Comparison of ENCODE assay signal across 8 cellular contexts in genomic region chr1:182430263-182431068, GRCh38. TPM values are rescaled to one million over a fixed set of nuclear protein-coding genes. Genes with fewer than 3 reads are reported as not detected.
A peak's percentile ranks its signal among the peaks of the same experiment; 100 is the strongest.
DNase-seq lines count a peak whose midpoint lies in the region; ATAC-seq lines count a peak whose summit lies in the region.

No MANE protein-coding gene starts in this region.

- H3K27ac Mint-ChIP-seq in stimulated activated naive B cell treated with anti-CD40 and anti-IgM and Interleukin-4, amounts not matched to agents 10 μg/mL and 1 μg/mL and 100 μg/mL, for 72 hours, result no peak overlapping the region

- no peaks in the 10 kb centered on the region for H3K27me3 Mint-ChIP-seq in activated T-cell treated with anti-CD3 and anti-CD28 coated beads, Interleukin-2, amount 50 U/mL, for 4 hours (ENCODE audit: low read depth)
- H3K27me3 Mint-ChIP-seq in stimulated activated naive B cell treated with anti-CD40 and anti-IgM and Interleukin-4, amounts not matched to agents 10 μg/mL and 1 μg/mL and 100 μg/mL, for 72 hours, result no peaks in the 10 kb centered on the region

- DNase-seq in activated CD8-positive, alpha-beta memory T cell treated with anti-CD3 and anti-CD28 coated beads for 48 hours (ENCODE audit: low read depth in 2 of 3, low spot score in 2 of 3), result peak in 2 of 3 experiments; percentile 11 to 14
- DNase-seq in activated CD8-positive, alpha-beta memory T cell treated with anti-CD3 and anti-CD28 coated beads for 24 hours, result no peak
- DNase-seq in KBM-7 (peak; percentile 53), 8988T (no peak)
- no peak for DNase-seq in activated T-cell treated with anti-CD3 and anti-CD28 coated beads, Interleukin-2, amount 50 U/mL, for 4 hours
- peak; percentile 11 for DNase-seq in stimulated activated naive B cell treated with anti-CD40 and anti-IgM and Interleukin-4, amounts not matched to agents 10 μg/mL and 1 μg/mL and 100 μg/mL, for 72 hours

- no peak overlapping the region for H3K4me3 Mint-ChIP-seq in activated T-cell treated with anti-CD3 and anti-CD28 coated beads, Interleukin-2, amount 50 U/mL, for 4 hours
- peak overlapping the region; percentile 7 to 8 for H3K4me3 Mint-ChIP-seq in stimulated activated naive B cell treated with anti-CD40 and anti-IgM and Interleukin-4, amounts not matched to agents 10 μg/mL and 1 μg/mL and 100 μg/mL, for 72 hours

- in situ Hi-C loops in KBM-7 (cut with MboI; ENCODE audit: low pct_unique_long_range_greater_than_20kb, low sequenced_read_pairs), result no loop called here

- peaks cover 17% of the 10 kb centered on the region for H3K4me1 Mint-ChIP-seq in activated T-cell treated with anti-CD3 and anti-CD28 coated beads, Interleukin-2, amount 50 U/mL, for 4 hours (ENCODE audit: low read depth)
- peaks cover 19 to 24% of the 10 kb centered on the region in 2 donors for H3K4me1 Mint-ChIP-seq in stimulated activated naive B cell treated with anti-CD40 and anti-IgM and Interleukin-4, amounts not matched to agents 10 μg/mL and 1 μg/mL and 100 μg/mL, for 72 hours

- H3K36me3 Mint-ChIP-seq in activated T-cell treated with anti-CD3 and anti-CD28 coated beads, Interleukin-2, amount 50 U/mL, for 4 hours (ENCODE audit: insufficient read depth), result no peaks in the 10 kb centered on the region
- no peaks in the 10 kb centered on the region for H3K36me3 Mint-ChIP-seq in stimulated activated naive B cell treated with anti-CD40 and anti-IgM and Interleukin-4, amounts not matched to agents 10 μg/mL and 1 μg/mL and 100 μg/mL, for 72 hours

- peak; percentile 79 to 86 for ATAC-seq in activated T-cell treated with anti-CD3 and anti-CD28 coated beads, Interleukin-2, amount 50 U/mL, for 4 hours
- peak; percentile 52 to 57 for ATAC-seq in stimulated activated naive B cell treated with anti-CD40 and anti-IgM and Interleukin-4, amounts not matched to agents 10 μg/mL and 1 μg/mL and 100 μg/mL, for 72 hours (replicated peaks)
- ATAC-seq in HG03108 (IDR thresholded peaks at IDR 0.05; ENCODE audit: unreplicated experiment) (no peak), GM21423 (IDR thresholded peaks at IDR 0.05; ENCODE audit: unreplicated experiment) (no peak)

- no peaks in the 10 kb centered on the region for H3K9me3 Mint-ChIP-seq in activated T-cell treated with anti-CD3 and anti-CD28 coated beads, Interleukin-2, amount 50 U/mL, for 4 hours
- no peaks in the 10 kb centered on the region for H3K9me3 Mint-ChIP-seq in stimulated activated naive B cell treated with anti-CD40 and anti-IgM and Interleukin-4, amounts not matched to agents 10 μg/mL and 1 μg/mL and 100 μg/mL, for 72 hours

RNA-seq across cellular contexts. Expression of gene RGSL1, which starts 19.5 kb away (rescaled TPM):
- total RNA-seq in activated T-cell treated with anti-CD3 and anti-CD28 coated beads, Interleukin-2, amount 50 U/mL, for 4 hours, result not detected

RNA-seq across cellular contexts. Expression of gene TEDDM1, which starts 30.0 kb away (rescaled TPM):
- not detected for total RNA-seq in activated T-cell treated with anti-CD3 and anti-CD28 coated beads, Interleukin-2, amount 50 U/mL, for 4 hours

RNA-seq across cellular contexts. Expression of gene GLUL, which starts 38.9 kb away (rescaled TPM):
- total RNA-seq in activated T-cell treated with anti-CD3 and anti-CD28 coated beads, Interleukin-2, amount 50 U/mL, for 4 hours, result 10 to 100 TPM; 34.4 to 52.5 (median 40.5) TPM

Comparison
In these comparisons a context has a peak if more than half of its experiments do, and no peak if none do; other contexts are left out.
1. DNase-seq: peak in activated CD8-positive, alpha-beta memory T cell treated with anti-CD3 and anti-CD28 coated beads for 48 hours (2 of 3), KBM-7 (single experiment) and stimulated activated naive B cell treated with anti-CD40 and anti-IgM and Interleukin-4, amounts not matched to agents 10 μg/mL and 1 μg/mL and 100 μg/mL, for 72 hours (single experiment); none in activated CD8-positive, alpha-beta memory T cell treated with anti-CD3 and anti-CD28 coated beads for 24 hours (single experiment), activated T-cell treated with anti-CD3 and anti-CD28 coated beads, Interleukin-2, amount 50 U/mL, for 4 hours (single experiment) and 8988T (single experiment).
2. ATAC-seq: peak in activated T-cell treated with anti-CD3 and anti-CD28 coated beads, Interleukin-2, amount 50 U/mL, for 4 hours (2 of 2) and stimulated activated naive B cell treated with anti-CD40 and anti-IgM and Interleukin-4, amounts not matched to agents 10 μg/mL and 1 μg/mL and 100 μg/mL, for 72 hours (2 of 2); none in HG03108 (single experiment) and GM21423 (single experiment).